Comparison of ENCODE assay signal across 1 cellular context in the genomic region with DNA sequence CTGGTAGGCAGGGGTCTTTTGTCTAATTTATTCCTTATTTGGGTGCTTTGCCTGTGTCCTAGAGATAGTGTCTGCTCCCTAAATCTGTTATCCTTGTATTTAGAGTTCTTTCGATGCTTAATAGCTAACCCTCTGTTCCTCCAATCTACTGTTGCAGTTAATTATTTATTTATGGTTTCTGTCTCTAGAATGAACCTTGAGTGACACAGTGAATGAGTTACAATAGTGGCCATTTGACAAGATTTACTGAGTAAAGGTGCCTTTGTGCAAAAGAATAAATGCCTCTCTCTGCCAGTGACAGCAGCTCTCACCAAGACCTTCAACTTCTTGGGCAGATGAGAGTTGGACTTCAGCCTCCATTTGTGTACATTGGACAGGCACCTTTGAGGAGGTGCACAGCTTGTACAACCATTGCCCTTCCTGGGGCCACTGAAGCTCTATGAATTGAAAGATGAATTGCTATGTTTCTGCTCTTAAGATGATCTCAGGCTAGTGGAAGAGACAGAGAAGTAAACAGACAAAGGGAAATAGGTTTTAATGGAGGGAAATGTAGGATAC.
TF ChIP-seq lines count a peak whose summit lies in the region.

No MANE protein-coding gene starts in this region.

TF ChIP-seq in GM23338, 12 proteins besides CTCF, POLR2A, EP300 and RAD21 (continued from another document):
- TF ChIP-seq, protein P1, sequence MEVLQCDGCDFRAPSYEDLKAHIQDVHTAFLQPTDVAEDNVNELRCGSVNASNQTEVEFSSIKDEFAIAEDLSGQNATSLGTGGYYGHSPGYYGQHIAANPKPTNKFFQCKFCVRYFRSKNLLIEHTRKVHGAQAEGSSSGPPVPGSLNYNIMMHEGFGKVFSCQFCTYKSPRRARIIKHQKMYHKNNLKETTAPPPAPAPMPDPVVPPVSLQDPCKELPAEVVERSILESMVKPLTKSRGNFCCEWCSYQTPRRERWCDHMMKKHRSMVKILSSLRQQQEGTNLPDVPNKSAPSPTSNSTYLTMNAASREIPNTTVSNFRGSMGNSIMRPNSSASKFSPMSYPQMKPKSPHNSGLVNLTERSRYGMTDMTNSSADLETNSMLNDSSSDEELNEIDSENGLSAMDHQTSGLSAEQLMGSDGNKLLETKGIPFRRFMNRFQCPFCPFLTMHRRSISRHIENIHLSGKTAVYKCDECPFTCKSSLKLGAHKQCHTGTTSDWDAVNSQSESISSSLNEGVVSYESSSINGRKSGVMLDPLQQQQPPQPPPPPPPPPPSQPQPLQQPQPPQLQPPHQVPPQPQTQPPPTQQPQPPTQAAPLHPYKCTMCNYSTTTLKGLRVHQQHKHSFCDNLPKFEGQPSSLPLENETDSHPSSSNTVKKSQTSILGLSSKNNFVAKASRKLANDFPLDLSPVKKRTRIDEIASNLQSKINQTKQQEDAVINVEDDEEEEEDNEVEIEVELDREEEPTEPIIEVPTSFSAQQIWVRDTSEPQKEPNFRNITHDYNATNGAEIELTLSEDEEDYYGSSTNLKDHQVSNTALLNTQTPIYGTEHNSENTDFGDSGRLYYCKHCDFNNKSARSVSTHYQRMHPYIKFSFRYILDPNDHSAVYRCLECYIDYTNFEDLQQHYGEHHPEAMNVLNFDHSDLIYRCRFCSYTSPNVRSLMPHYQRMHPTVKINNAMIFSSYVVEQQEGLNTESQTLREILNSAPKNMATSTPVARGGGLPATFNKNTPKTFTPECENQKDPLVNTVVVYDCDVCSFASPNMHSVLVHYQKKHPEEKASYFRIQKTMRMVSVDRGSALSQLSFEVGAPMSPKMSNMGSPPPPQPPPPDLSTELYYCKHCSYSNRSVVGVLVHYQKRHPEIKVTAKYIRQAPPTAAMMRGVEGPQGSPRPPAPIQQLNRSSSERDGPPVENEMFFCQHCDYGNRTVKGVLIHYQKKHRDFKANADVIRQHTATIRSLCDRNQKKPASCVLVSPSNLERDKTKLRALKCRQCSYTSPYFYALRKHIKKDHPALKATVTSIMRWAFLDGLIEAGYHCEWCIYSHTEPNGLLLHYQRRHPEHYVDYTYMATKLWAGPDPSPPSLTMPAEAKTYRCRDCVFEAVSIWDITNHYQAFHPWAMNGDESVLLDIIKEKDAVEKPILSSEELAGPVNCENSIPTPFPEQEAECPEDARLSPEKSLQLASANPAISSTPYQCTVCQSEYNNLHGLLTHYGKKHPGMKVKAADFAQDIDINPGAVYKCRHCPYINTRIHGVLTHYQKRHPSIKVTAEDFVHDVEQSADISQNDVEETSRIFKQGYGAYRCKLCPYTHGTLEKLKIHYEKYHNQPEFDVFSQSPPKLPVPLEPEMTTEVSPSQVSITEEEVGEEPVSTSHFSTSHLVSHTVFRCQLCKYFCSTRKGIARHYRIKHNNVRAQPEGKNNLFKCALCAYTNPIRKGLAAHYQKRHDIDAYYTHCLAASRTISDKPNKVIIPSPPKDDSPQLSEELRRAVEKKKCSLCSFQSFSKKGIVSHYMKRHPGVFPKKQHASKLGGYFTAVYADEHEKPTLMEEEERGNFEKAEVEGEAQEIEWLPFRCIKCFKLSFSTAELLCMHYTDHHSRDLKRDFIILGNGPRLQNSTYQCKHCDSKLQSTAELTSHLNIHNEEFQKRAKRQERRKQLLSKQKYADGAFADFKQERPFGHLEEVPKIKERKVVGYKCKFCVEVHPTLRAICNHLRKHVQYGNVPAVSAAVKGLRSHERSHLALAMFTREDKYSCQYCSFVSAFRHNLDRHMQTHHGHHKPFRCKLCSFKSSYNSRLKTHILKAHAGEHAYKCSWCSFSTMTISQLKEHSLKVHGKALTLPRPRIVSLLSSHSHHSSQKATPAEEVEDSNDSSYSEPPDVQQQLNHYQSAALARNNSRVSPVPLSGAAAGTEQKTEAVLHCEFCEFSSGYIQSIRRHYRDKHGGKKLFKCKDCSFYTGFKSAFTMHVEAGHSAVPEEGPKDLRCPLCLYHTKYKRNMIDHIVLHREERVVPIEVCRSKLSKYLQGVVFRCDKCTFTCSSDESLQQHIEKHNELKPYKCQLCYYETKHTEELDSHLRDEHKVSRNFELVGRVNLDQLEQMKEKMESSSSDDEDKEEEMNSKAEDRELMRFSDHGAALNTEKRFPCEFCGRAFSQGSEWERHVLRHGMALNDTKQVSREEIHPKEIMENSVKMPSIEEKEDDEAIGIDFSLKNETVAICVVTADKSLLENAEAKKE (CRISPR knock-in tag; IDR thresholded peaks at IDR 0.05), result no peak
- no peak for TF ChIP-seq ZNF331 (CRISPR knock-in tag; IDR thresholded peaks at IDR 0.05; ENCODE audit: low read depth)
- no peak for TF ChIP-seq ZNF114 (CRISPR knock-in tag; IDR thresholded peaks at IDR 0.05)
- no peak for TF ChIP-seq STAT1 (IDR thresholded peaks at IDR 0.05; ENCODE audit: unreplicated experiment)
- TF ChIP-seq CREB1 (CRISPR knock-in tag; IDR thresholded peaks at IDR 0.05; ENCODE audit: low read depth), result no peak
- no peak for TF ChIP-seq EZH2 (IDR thresholded peaks at IDR 0.05; ENCODE audit: low read depth, unreplicated experiment)
- TF ChIP-seq POLR2AphosphoS5 (IDR thresholded peaks at IDR 0.05; ENCODE audit: low read depth), result no peak
- TF ChIP-seq ETS1 (IDR thresholded peaks at IDR 0.05), result no peak
- TF ChIP-seq, protein P2, sequence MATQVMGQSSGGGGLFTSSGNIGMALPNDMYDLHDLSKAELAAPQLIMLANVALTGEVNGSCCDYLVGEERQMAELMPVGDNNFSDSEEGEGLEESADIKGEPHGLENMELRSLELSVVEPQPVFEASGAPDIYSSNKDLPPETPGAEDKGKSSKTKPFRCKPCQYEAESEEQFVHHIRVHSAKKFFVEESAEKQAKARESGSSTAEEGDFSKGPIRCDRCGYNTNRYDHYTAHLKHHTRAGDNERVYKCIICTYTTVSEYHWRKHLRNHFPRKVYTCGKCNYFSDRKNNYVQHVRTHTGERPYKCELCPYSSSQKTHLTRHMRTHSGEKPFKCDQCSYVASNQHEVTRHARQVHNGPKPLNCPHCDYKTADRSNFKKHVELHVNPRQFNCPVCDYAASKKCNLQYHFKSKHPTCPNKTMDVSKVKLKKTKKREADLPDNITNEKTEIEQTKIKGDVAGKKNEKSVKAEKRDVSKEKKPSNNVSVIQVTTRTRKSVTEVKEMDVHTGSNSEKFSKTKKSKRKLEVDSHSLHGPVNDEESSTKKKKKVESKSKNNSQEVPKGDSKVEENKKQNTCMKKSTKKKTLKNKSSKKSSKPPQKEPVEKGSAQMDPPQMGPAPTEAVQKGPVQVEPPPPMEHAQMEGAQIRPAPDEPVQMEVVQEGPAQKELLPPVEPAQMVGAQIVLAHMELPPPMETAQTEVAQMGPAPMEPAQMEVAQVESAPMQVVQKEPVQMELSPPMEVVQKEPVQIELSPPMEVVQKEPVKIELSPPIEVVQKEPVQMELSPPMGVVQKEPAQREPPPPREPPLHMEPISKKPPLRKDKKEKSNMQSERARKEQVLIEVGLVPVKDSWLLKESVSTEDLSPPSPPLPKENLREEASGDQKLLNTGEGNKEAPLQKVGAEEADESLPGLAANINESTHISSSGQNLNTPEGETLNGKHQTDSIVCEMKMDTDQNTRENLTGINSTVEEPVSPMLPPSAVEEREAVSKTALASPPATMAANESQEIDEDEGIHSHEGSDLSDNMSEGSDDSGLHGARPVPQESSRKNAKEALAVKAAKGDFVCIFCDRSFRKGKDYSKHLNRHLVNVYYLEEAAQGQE (IDR thresholded peaks at IDR 0.05; ENCODE audit: unreplicated experiment), result no peak
TF ChIP-seq in GM23338: peak in this region for 0.
